In genomic region chr3:72661115-72661457, GRCh38 we compare ENCODE assay signal across 9 cellular contexts.
A peak's percentile ranks its signal among the peaks of the same experiment; 100 is the strongest.
DNase-seq lines count a peak whose midpoint lies in the region; ATAC-seq and TF ChIP-seq lines count a peak whose summit lies in the region.
"Had no signal": no experiment of that assay in that cellular context is flagged by ENCODE, and none has a peak within 500 bp of the region (broad histone marks: within the 10 kb centered on the region; RNA-seq: fewer than 3 reads in every experiment).

No MANE protein-coding gene starts in this region.

- no peak overlapping the region for H3K14ac ChIP-seq in trophoblast cell (ENCODE audit: low read length)

- H3K27ac ChIP-seq in trophoblast cell (ENCODE audit: low read depth, low read length): no peak overlapping the region

- H4K91ac ChIP-seq in trophoblast cell (ENCODE audit: low read depth, low read length): no peak overlapping the region

- H3K9me3 Mint-ChIP-seq in MCF 10A (ENCODE audit: unreplicated experiment): no peaks in the 10 kb centered on the region
- H3K9me3 Mint-ChIP-seq in progenitor cell of endocrine pancreas (ENCODE audit: low read depth): no peaks in the 10 kb centered on the region
- H3K9me3 Mint-ChIP-seq: nephron had no signal

- H3K9me3 ChIP-seq in trophoblast cell (ENCODE audit: insufficient read depth, low read depth, low read length): no peaks in the 10 kb centered on the region

- H3K36me3 ChIP-seq in trophoblast cell (ENCODE audit: control insufficient read depth in 1 of 2, insufficient read depth in 2 of 2, low read length in 2 of 2): no peaks in the 10 kb centered on the region

- no peak overlapping the region for H3K23ac ChIP-seq in trophoblast cell (ENCODE audit: low read length)

- CTCF ChIA-PET in MCF 10A (lab: Yijun Ruan, JAX): interaction anchor here (1.1 to 1.3 kb wide), 2 partner anchors 62 to 932 kb away, joined by 4 read pairs; no protein-coding TSS in a partner anchor

- H3K27ac Mint-ChIP-seq in MCF 10A (ENCODE audit: low read depth, unreplicated experiment) (peak overlapping the region; percentile 71), progenitor cell of endocrine pancreas (no peak overlapping the region)
- H3K27ac Mint-ChIP-seq: nephron had no signal

- ATAC-seq in left colon (peak; percentile 71), HG03097 (IDR thresholded peaks at IDR 0.05; ENCODE audit: low FRiP score, unreplicated experiment) (no peak), GM21723 (IDR thresholded peaks at IDR 0.05; ENCODE audit: unreplicated experiment) (no peak)

- no TSS peak for BruUV-seq in MCF 10A (replicated peaks; lab: Mats Ljungman, UMichigan)

- no peak overlapping the region for H3K4me3 ChIP-seq in AG09309 (ENCODE audit: control insufficient read depth, low read depth, low read length)
- no peak overlapping the region for H3K4me3 ChIP-seq in trophoblast cell (ENCODE audit: low read depth, low read length)

- H4K8ac ChIP-seq in trophoblast cell (ENCODE audit: low read depth, low read length): no peak overlapping the region

- H2AK5ac ChIP-seq in trophoblast cell (ENCODE audit: low read length): no peak overlapping the region

- H3K4me2 ChIP-seq in trophoblast cell (ENCODE audit: low read length): no peak overlapping the region

- H4K12ac ChIP-seq in trophoblast cell (ENCODE audit: low read depth, low read length): no peak overlapping the region

- H3K9ac ChIP-seq in trophoblast cell (ENCODE audit: low read length): no peak overlapping the region

- no peak overlapping the region for H2BK5ac ChIP-seq in trophoblast cell (ENCODE audit: low read depth, low read length, poor library complexity)

- H3K4ac ChIP-seq in trophoblast cell (ENCODE audit: low read depth, low read length): no peak overlapping the region

- no peak for TF ChIP-seq CTCF in AG09309 (IDR thresholded peaks at IDR 0.05; ENCODE audit: control insufficient read depth, insufficient read depth, low read depth, low read length, missing control alignments)
- no peak for TF ChIP-seq CTCF in MCF 10A (IDR thresholded peaks at IDR 0.05; ENCODE audit: unreplicated experiment)
- TF ChIP-seq CTCF in progenitor cell of endocrine pancreas (IDR thresholded peaks at IDR 0.05; ENCODE audit: unreplicated experiment): no peak

- peaks cover 50% of the 10 kb centered on the region for H3K4me1 Mint-ChIP-seq in MCF 10A (ENCODE audit: insufficient read depth, unreplicated experiment)
- peaks cover 6% of the 10 kb centered on the region for H3K4me1 Mint-ChIP-seq in progenitor cell of endocrine pancreas (ENCODE audit: low read depth)

- no peaks in the 10 kb centered on the region for H3K79me1 ChIP-seq in trophoblast cell (ENCODE audit: low read length)

- H2AFZ ChIP-seq in trophoblast cell (ENCODE audit: insufficient read depth, low read length, poor library complexity): no peak overlapping the region

- no peak overlapping the region for H2BK120ac ChIP-seq in trophoblast cell (ENCODE audit: insufficient read depth, low read length, poor library complexity)

- H3K4me3 Mint-ChIP-seq in MCF 10A (ENCODE audit: unreplicated experiment) (no peak overlapping the region), progenitor cell of endocrine pancreas (ENCODE audit: low read depth) (no peak overlapping the region)
- H3K4me3 Mint-ChIP-seq: nephron had no signal

- H2BK12ac ChIP-seq in trophoblast cell (ENCODE audit: low read length): no peak overlapping the region

- no peaks in the 10 kb centered on the region for H3K27me3 Mint-ChIP-seq in MCF 10A (ENCODE audit: insufficient read depth, unreplicated experiment)
- H3K27me3 Mint-ChIP-seq in progenitor cell of endocrine pancreas: no peaks in the 10 kb centered on the region

- intact Hi-C loops in MCF 10A (cut with micrococcal nuclease) (loop anchor here (2.0 to 10.0 kb wide), 4 partner anchors 70 to 386 kb away; partner anchors contain the start of gene RYBP), left colon (cut with DNase I, micrococcal nuclease) (loop anchor here in 1 of 2 donors (10.0 kb wide), 1 partner anchor 164 kb away; no protein-coding TSS in a partner anchor)

- H3K18ac ChIP-seq in trophoblast cell (ENCODE audit: low read length): no peak overlapping the region

- no peaks in the 10 kb centered on the region for H3K27me3 ChIP-seq in trophoblast cell (ENCODE audit: insufficient read depth, low read length)

- peak; percentile 75 for DNase-seq in AG09309 (ENCODE audit: low read depth)
- peak; percentile 79 for DNase-seq in NCI-H1105 (lab: John Stamatoyannopoulos, UW)
- DNase-seq in MCF 10A (ENCODE audit: unreplicated experiment): peak; percentile 98
- DNase-seq in left colon: peak; percentile 15 to 70
- DNase-seq in trophoblast cell: no peak
- no peak for DNase-seq in progenitor cell of endocrine pancreas (ENCODE audit: low spot score, unreplicated experiment)

- H3K4me1 ChIP-seq in trophoblast cell (ENCODE audit: control insufficient read depth in 1 of 2, insufficient read depth in 2 of 2, low read length in 2 of 2): peaks cover 0 to 4% of the 10 kb centered on the region in 2 experiments

- POLR2A ChIA-PET in MCF 10A (lab: Yijun Ruan, JAX): interaction anchor here (0.6 to 1.6 kb wide), 9 partner anchors 21 to 220 kb away, joined by 3 to 8 read pairs (median 3); no protein-coding TSS in a partner anchor

- no CpG with 5 or more reads among the region's 2 CpGs for WGBS in trophoblast cell (ENCODE audit: extremely low coverage, insufficient coverage, insufficient read length)

- H3K79me2 ChIP-seq in trophoblast cell (ENCODE audit: control insufficient read depth, insufficient read depth, low read length, poor library complexity): no peaks in the 10 kb centered on the region

- H3K36me3 Mint-ChIP-seq in MCF 10A (ENCODE audit: insufficient read depth, unreplicated experiment) (no peaks in the 10 kb centered on the region), progenitor cell of endocrine pancreas (ENCODE audit: insufficient read depth) (no peaks in the 10 kb centered on the region)

Comparison
In these comparisons a context has a peak if more than half of its experiments do, and no peak if none do; other contexts are left out.
1. DNase-seq: peak in AG09309 (single experiment), NCI-H1105 (single experiment), MCF 10A (single experiment) and left colon (2 of 2); none in trophoblast cell (0 of 2) and progenitor cell of endocrine pancreas (single experiment).